Comparison of ENCODE assay signal across 8 cellular contexts in genomic region chr3:16842710-16843270, GRCh38. TPM values are rescaled to one million over a fixed set of nuclear protein-coding genes. Genes with fewer than 3 reads are reported as not detected.
A peak's percentile ranks its signal among the peaks of the same experiment; 100 is the strongest.
DNase-seq lines count a peak whose midpoint lies in the region; ATAC-seq and TF ChIP-seq lines count a peak whose summit lies in the region.
"Had no signal": no experiment of that assay in that cellular context is flagged by ENCODE, and none has a peak within 500 bp of the region (broad histone marks: within the 10 kb centered on the region; RNA-seq: fewer than 3 reads in every experiment).

No MANE protein-coding gene starts in this region.

- H3K4me1 Mint-ChIP-seq in activated naive CD8-positive, alpha-beta T cell treated with anti-CD3 and anti-CD28 coated beads, Interleukin-2, amount 50 U/mL, for 24 hours = peaks cover 75% of the 10 kb centered on the region

- no peaks in the 10 kb centered on the region for H3K27me3 ChIP-seq in psoas muscle (ENCODE audit: insufficient read depth in 3 of 3, low read length in 2 of 3)

- peak overlapping the region; percentile 75 for H3K4me3 Mint-ChIP-seq in activated naive CD8-positive, alpha-beta T cell treated with anti-CD3 and anti-CD28 coated beads, Interleukin-2, amount 50 U/mL, for 24 hours

- TF ChIP-seq CTCF in psoas muscle (IDR thresholded peaks at IDR 0.05) = no peak

- H3K27ac ChIP-seq in psoas muscle = peak overlapping the region; percentile 87

- peak overlapping the region; percentile 55 for H3K4me3 ChIP-seq in psoas muscle

- WGBS in psoas muscle, 3 donors = 55 to 74% (median 64%) methylated on average over 7 of the region's 7 CpGs

- H3K27ac Mint-ChIP-seq in activated naive CD8-positive, alpha-beta T cell treated with anti-CD3 and anti-CD28 coated beads, Interleukin-2, amount 50 U/mL, for 24 hours = peak overlapping the region; percentile 93

- H3K36me3 ChIP-seq in psoas muscle (ENCODE audit: insufficient read depth in 1 of 2, low read depth in 1 of 2) = peaks cover 0 to 2% of the 10 kb centered on the region in 2 donors

- H3K9me3 ChIP-seq in psoas muscle = no peaks in the 10 kb centered on the region

- peak; percentile 3 for ATAC-seq in HG02943 (IDR thresholded peaks at IDR 0.05; ENCODE audit: low read depth, unreplicated experiment)
- ATAC-seq in activated naive CD8-positive, alpha-beta T cell treated with anti-CD3 and anti-CD28 coated beads, Interleukin-2, amount 50 U/mL, for 24 hours = no peak
- ATAC-seq in psoas muscle = no peak
- no peak for ATAC-seq in HG03460 (IDR thresholded peaks at IDR 0.05; ENCODE audit: unreplicated experiment)

- intact Hi-C loops in psoas muscle (cut with DNase I) = loop anchor here in 1 of 2 donors (10.0 kb wide), 1 partner anchor 238 kb away; the partner anchor contains the start of gene DAZL

- H3K4me1 ChIP-seq in psoas muscle = peaks cover 58% of the 10 kb centered on the region

- no peaks in the 10 kb centered on the region for H3K9me3 Mint-ChIP-seq in activated naive CD8-positive, alpha-beta T cell treated with anti-CD3 and anti-CD28 coated beads, Interleukin-2, amount 50 U/mL, for 24 hours

- peak; percentile 92 for DNase-seq in NCI-H2171 treated with DMSO at 0.1 percent for 48 hours (lab: John Stamatoyannopoulos, UW)
- DNase-seq in activated naive CD8-positive, alpha-beta T cell treated with anti-CD3 and anti-CD28 coated beads, Interleukin-2, amount 50 U/mL, for 24 hours = no peak
- DNase-seq in psoas muscle = no peak
- no peak for DNase-seq in cortex of kidney (lab: John Stamatoyannopoulos, UW)
- DNase-seq in CD1c-positive myeloid dendritic cell (ENCODE audit: extremely low spot score) = no peak
- DNase-seq: mesenchymal stem cell had no signal

- H3K27me3 Mint-ChIP-seq in activated naive CD8-positive, alpha-beta T cell treated with anti-CD3 and anti-CD28 coated beads, Interleukin-2, amount 50 U/mL, for 24 hours = no peaks in the 10 kb centered on the region

- no peaks in the 10 kb centered on the region for H3K36me3 Mint-ChIP-seq in activated naive CD8-positive, alpha-beta T cell treated with anti-CD3 and anti-CD28 coated beads, Interleukin-2, amount 50 U/mL, for 24 hours (ENCODE audit: low read depth)

RNA-seq across cellular contexts. Expression of gene PLCL2, which starts 42.0 kb away (rescaled TPM):
- total RNA-seq in psoas muscle = 10 to 100 TPM; 16.4 to 32.7 (median 23.5) TPM
- polyA plus RNA-seq in psoas muscle = 10 to 100 TPM in 2 of 3 donors, 1 to 10 TPM in 1; 4.2 to 23.2 (median 14.0) TPM
